Comparison of ENCODE assay signal across 8 cellular contexts in the genomic region with DNA sequence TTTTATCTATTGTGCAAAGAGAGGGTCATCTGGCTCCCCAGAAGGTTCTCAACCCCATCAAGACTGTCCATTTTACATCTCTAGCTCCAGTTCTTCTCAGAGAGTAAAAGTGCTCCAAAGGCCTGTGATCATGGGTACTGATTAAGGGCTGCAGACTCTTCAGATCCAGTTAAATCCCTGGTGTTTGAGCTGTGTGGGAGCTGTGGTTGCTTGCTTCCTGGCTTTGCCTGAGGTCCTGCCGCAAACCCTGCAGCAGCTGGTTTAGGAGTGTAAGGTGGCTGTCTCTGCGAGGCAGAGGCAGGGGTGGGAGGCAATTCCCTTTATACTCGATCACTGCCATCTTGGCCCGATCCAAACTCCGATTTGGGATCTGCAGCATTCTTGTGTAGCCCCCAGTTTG. TPM values are rescaled to one million over a fixed set of nuclear protein-coding genes. Genes with fewer than 3 reads are reported as not detected.
DNase-seq lines count a peak whose midpoint lies in the region; ATAC-seq, FAIRE-seq and TF ChIP-seq lines count a peak whose summit lies in the region.

No MANE protein-coding gene starts in this region.

- no peak for ATAC-seq in GM18868 (IDR thresholded peaks at IDR 0.05; ENCODE audit: unreplicated experiment)

- POLR2A ChIA-PET in AG04449 (lab: Yijun Ruan, JAX) = no interaction called here
- POLR2A ChIA-PET in HEK293 (lab: Yijun Ruan, JAX) = interaction anchor here (0.7 to 1.6 kb wide), 3 partner anchors 10 to 200 kb away, joined by 3 to 16 read pairs (median 3); a partner anchor contains a TSS

- peaks cover 18% of the 10 kb centered on the region for H3K4me1 Mint-ChIP-seq in mesothelial cell of epicardium

- no peak for TF ChIP-seq CTCF in AG04449 (IDR thresholded peaks at IDR 0.05; ENCODE audit: insufficient read depth, low read length, missing control alignments)
- TF ChIP-seq CTCF in HEK293 (tag by site-specific recombination; IDR thresholded peaks at IDR 0.05) = no peak
- TF ChIP-seq CTCF in mesothelial cell of epicardium (IDR thresholded peaks at IDR 0.05; ENCODE audit: unreplicated experiment) = no peak

- FAIRE-seq in frontal cortex (lab: Jason Lieb, UNC) = no peak

- H3K27ac Mint-ChIP-seq in mesothelial cell of epicardium = peak overlapping the region; percentile 99

- H3K9me3 ChIP-seq in HEK293 (ENCODE audit: control insufficient read depth, insufficient read depth, low read depth, low read length) = no peaks in the 10 kb centered on the region

- no peaks in the 10 kb centered on the region for H3K9me3 Mint-ChIP-seq in mesothelial cell of epicardium

- H3K27me3 Mint-ChIP-seq in mesothelial cell of epicardium (ENCODE audit: low read depth) = no peaks in the 10 kb centered on the region

- peaks cover 12% of the 10 kb centered on the region for H3K36me3 Mint-ChIP-seq in mesothelial cell of epicardium

- DNase-seq in AG04449 (ENCODE audit: low read depth, low spot score) (no peak), astrocyte of the hippocampus (ENCODE audit: low read depth, low spot score) (peak; percentile 35), mesothelial cell of epicardium (ENCODE audit: low spot score in 2 of 2, unreplicated experiment in 2 of 2) (no peak), epidermal melanocyte (ENCODE audit: insufficient read length, low spot score) (no peak), frontal cortex (ENCODE audit: low spot score in 2 of 2) (no peak), NCI-H1105 treated with DMSO at 0.1 percent for 48 hours (lab: John Stamatoyannopoulos, UW) (no peak)

- H3K4me1 ChIP-seq in HEK293 (ENCODE audit: control insufficient read depth, insufficient read depth, low read length) = no peaks in the 10 kb centered on the region

- H3K36me3 ChIP-seq in HEK293 (ENCODE audit: control insufficient read depth in 2 of 2, insufficient read depth in 1 of 2, low read length in 2 of 2) = peaks cover 0 to 30% of the 10 kb centered on the region in 2 experiments; a peak in 1 of 3 replicates

- CTCF ChIA-PET in AG04449 (lab: Yijun Ruan, JAX) (interaction anchor here (0.8 to 5.3 kb wide), 15 partner anchors 9 to 303 kb away, joined by 3 to 75 read pairs (median 12); a partner anchor contains a TSS), HEK293 (lab: Yijun Ruan, JAX) (interaction anchor here (0.7 to 3.6 kb wide), 6 partner anchors 10 to 303 kb away, joined by 4 to 42 read pairs (median 4); no protein-coding TSS in a partner anchor)

- peak overlapping the region; percentile 100 for H3K4me3 Mint-ChIP-seq in mesothelial cell of epicardium

- H3K4me3 ChIP-seq in AG04449 (ENCODE audit: low read depth, low read length) (peak overlapping the region; percentile 100), HEK293 (ENCODE audit: low read depth, low read length) (peak overlapping the region; percentile 90)

- H3K27ac ChIP-seq in HEK293 (ENCODE audit: extremely low read depth, low read depth, low read length) = no peak overlapping the region

TF ChIP-seq in HEK293, 187 proteins besides CTCF, POLR2A, EP300 and RAD21:
- TF ChIP-seq ZNF416 (tag by site-specific recombination; IDR thresholded peaks at IDR 0.05) = no peak
- TF ChIP-seq ZNF214 (tag by site-specific recombination; IDR thresholded peaks at IDR 0.05; ENCODE audit: borderline replicate concordance) = no peak
- no peak for TF ChIP-seq ZNF501 (tag by site-specific recombination; IDR thresholded peaks at IDR 0.05)
- TF ChIP-seq ZNF776 (tag by site-specific recombination; IDR thresholded peaks at IDR 0.05; ENCODE audit: borderline replicate concordance) = no peak
- TF ChIP-seq ZNF426 (tag by site-specific recombination; IDR thresholded peaks at IDR 0.05) = no peak
- TF ChIP-seq ZNF555 (tag by site-specific recombination; conservative IDR thresholded peaks at IDR 0.05) = no peak
- TF ChIP-seq GLI2 (tag by site-specific recombination; IDR thresholded peaks at IDR 0.05; ENCODE audit: borderline replicate concordance, low read depth) = no peak
- TF ChIP-seq ZNF571 (tag by site-specific recombination; IDR thresholded peaks at IDR 0.05) = no peak
- TF ChIP-seq ZNF202 (tag by site-specific recombination; IDR thresholded peaks at IDR 0.05; ENCODE audit: borderline replicate concordance) = no peak
- TF ChIP-seq, protein P1, sequence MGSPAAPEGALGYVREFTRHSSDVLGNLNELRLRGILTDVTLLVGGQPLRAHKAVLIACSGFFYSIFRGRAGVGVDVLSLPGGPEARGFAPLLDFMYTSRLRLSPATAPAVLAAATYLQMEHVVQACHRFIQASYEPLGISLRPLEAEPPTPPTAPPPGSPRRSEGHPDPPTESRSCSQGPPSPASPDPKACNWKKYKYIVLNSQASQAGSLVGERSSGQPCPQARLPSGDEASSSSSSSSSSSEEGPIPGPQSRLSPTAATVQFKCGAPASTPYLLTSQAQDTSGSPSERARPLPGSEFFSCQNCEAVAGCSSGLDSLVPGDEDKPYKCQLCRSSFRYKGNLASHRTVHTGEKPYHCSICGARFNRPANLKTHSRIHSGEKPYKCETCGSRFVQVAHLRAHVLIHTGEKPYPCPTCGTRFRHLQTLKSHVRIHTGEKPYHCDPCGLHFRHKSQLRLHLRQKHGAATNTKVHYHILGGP (tag by site-specific recombination; IDR thresholded peaks at IDR 0.05) = no peak
- TF ChIP-seq ZNF335 (tag by site-specific recombination; conservative IDR thresholded peaks at IDR 0.05) = no peak
- TF ChIP-seq ZNF121 (tag by site-specific recombination; IDR thresholded peaks at IDR 0.05) = no peak
- TF ChIP-seq, protein P2, sequence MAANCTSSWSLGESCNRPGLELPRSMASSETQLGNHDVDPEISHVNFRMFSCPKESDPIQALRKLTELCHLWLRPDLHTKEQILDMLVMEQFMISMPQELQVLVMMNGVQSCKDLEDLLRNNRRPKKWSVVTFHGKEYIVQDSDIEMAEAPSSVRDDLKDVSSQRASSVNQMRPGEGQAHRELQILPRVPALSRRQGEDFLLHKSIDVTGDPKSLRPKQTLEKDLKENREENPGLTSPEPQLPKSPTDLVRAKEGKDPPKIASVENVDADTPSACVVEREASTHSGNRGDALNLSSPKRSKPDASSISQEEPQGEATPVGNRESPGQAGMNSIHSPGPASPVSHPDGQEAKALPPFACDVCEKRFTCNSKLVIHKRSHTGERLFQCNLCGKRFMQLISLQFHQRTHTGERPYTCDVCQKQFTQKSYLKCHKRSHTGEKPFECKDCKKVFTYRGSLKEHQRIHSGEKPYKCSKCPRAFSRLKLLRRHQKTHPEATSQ (tag by site-specific recombination; IDR thresholded peaks at IDR 0.05) = no peak
- no peak for TF ChIP-seq PRDM1 (tag by site-specific recombination; IDR thresholded peaks at IDR 0.05)
- no peak for TF ChIP-seq ZNF433 (tag by site-specific recombination; IDR thresholded peaks at IDR 0.05; ENCODE audit: low read depth)
- no peak for TF ChIP-seq ZNF707 (tag by site-specific recombination; IDR thresholded peaks at IDR 0.05)
- TF ChIP-seq, protein P3, sequence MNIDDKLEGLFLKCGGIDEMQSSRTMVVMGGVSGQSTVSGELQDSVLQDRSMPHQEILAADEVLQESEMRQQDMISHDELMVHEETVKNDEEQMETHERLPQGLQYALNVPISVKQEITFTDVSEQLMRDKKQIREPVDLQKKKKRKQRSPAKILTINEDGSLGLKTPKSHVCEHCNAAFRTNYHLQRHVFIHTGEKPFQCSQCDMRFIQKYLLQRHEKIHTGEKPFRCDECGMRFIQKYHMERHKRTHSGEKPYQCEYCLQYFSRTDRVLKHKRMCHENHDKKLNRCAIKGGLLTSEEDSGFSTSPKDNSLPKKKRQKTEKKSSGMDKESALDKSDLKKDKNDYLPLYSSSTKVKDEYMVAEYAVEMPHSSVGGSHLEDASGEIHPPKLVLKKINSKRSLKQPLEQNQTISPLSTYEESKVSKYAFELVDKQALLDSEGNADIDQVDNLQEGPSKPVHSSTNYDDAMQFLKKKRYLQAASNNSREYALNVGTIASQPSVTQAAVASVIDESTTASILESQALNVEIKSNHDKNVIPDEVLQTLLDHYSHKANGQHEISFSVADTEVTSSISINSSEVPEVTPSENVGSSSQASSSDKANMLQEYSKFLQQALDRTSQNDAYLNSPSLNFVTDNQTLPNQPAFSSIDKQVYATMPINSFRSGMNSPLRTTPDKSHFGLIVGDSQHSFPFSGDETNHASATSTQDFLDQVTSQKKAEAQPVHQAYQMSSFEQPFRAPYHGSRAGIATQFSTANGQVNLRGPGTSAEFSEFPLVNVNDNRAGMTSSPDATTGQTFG (tag by site-specific recombination; IDR thresholded peaks at IDR 0.05; ENCODE audit: borderline replicate concordance) = no peak
TF ChIP-seq in HEK293: peak in this region for 0.

RNA-seq across cellular contexts. Expression of a gene that starts 1.2 kb away (rescaled TPM):
- total RNA-seq in mesothelial cell of epicardium (41.6 to 45.3 TPM (median 42.7 TPM) in 3 replicates), frontal cortex (18.8 TPM)

RNA-seq across cellular contexts. Expression of a gene that starts 26.3 kb away (rescaled TPM):
- 75.9 to 81.2 TPM (median 77.3 TPM) in 3 replicates for total RNA-seq in mesothelial cell of epicardium
- 38.3 TPM for total RNA-seq in frontal cortex
